Comparison of ENCODE assay signal across 1 cellular context in genomic region chr1:91596474-91596873, GRCh38.
A peak's percentile ranks its signal among the peaks of the same experiment; 100 is the strongest.
TF ChIP-seq lines count a peak whose summit lies in the region.

No MANE protein-coding gene starts in this region.

TF ChIP-seq in K562, 482 proteins besides CTCF, POLR2A, EP300 and RAD21 (continued from another document):
- TF ChIP-seq PKNOX1 (IDR thresholded peaks at IDR 0.05) (0 out of 2 replicates have a peak, but pooled peaks have one; percentile 36), ZBTB5 (IDR thresholded peaks at IDR 0.05) (no peak), KAT2B (IDR thresholded peaks at IDR 0.05; ENCODE audit: low read depth, low read length) (no peak), EGR1 (conservative IDR thresholded peaks at IDR 0.05) (no peak), NCOA6 (IDR thresholded peaks at IDR 0.05) (no peak), ZSCAN29 (IDR thresholded peaks at IDR 0.05) (no peak), CBX2 (IDR thresholded peaks at IDR 0.05; ENCODE audit: insufficient read depth, low read length, poor library complexity, severe bottlenecking) (no peak), PATZ1 (CRISPR knock-in tag; IDR thresholded peaks at IDR 0.05; ENCODE audit: borderline replicate concordance) (no peak), SUPT5H (IDR thresholded peaks at IDR 0.05) (no peak), ZNF316 (IDR thresholded peaks at IDR 0.05) (peak; percentile 94), HNRNPUL1 (IDR thresholded peaks at IDR 0.05; ENCODE audit: low read length) (no peak), ZNF644 (tag; IDR thresholded peaks at IDR 0.05; ENCODE audit: low read depth) (no peak), RNF219 (CRISPR knock-in tag; IDR thresholded peaks at IDR 0.05) (no peak), USF2 (CRISPR knock-in tag; IDR thresholded peaks at IDR 0.05) (no peak), ZNF592 (IDR thresholded peaks at IDR 0.05) (peak; percentile 46; the same call in 1 of the 2 replicates), PBX2 (CRISPR knock-in tag; IDR thresholded peaks at IDR 0.05; ENCODE audit: low read depth) (no peak), PBX2 (tag; conservative IDR thresholded peaks at IDR 0.05; ENCODE audit: low read depth) (peak; percentile 61), ARNT (IDR thresholded peaks at IDR 0.05) (0 out of 4 replicates have a peak, but pooled peaks of 1 of the 2 experiments have one; percentile 31), ELF2 (CRISPR knock-in tag; IDR thresholded peaks at IDR 0.05) (no peak), HBP1 (CRISPR knock-in tag; IDR thresholded peaks at IDR 0.05) (no peak), HOXB6 (CRISPR knock-in tag; IDR thresholded peaks at IDR 0.05; ENCODE audit: borderline replicate concordance) (no peak), CCNT2 (IDR thresholded peaks at IDR 0.05; ENCODE audit: borderline replicate concordance, extremely low read depth, insufficient read length, low read depth, low read length) (peak; percentile 40), CBFA2T3 (IDR thresholded peaks at IDR 0.05) (peak; percentile 57), TAF1 (IDR thresholded peaks at IDR 0.05; ENCODE audit: control insufficient read depth, extremely low read depth, insufficient read depth, low read length, severe bottlenecking) (no peak), C11orf30 (IDR thresholded peaks at IDR 0.05; ENCODE audit: low read depth) (peak; percentile 93), RCOR1 (IDR thresholded peaks at IDR 0.05; ENCODE audit: borderline replicate concordance in 1 of 2, low read depth in 2 of 2, low read length in 2 of 2) (peak in 1 of 2 experiments; percentile 87; a peak in 2 of 4 replicates), TRIM28 (IDR thresholded peaks at IDR 0.05) (no peak)
TF ChIP-seq in K562: peak in this region for 33.
